9 cellular contexts compared by ENCODE assay signal in the genomic region with DNA sequence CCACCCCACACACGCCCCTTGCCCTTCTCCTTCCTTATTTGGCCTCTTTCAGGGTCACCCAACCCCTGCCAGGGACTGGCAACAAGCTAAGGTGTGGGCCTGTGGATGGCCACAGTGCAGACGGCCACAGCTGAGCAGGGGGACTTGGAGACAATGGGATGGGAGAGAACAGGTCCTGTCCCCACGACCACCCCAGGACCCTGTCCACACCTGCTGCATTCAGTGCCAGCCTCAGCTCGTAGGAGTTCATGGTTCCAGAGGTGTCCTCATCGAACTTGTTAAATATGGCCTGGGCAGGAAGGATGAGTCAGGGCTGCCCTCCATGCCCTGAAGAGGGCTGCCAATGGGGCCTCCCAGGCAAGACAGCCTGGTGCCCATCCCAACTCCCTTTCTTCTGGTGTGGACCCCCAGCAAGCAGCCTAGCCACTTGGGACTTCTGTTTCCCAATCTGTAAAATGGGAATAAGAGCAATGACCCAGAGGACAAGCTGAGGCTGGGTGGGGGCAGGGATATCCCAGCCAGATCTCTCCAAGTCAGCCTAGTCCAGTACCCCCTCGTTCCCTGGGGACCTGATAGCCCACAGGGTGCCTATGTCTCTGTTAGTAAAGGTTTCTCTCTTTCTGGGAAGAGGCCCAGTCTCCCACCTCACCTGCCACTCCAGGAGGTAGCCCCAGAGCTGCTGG. TPM values are rescaled to one million over a fixed set of nuclear protein-coding genes. Genes with fewer than 3 reads are reported as not detected.
DNase-seq lines count a peak whose midpoint lies in the region; ATAC-seq, FAIRE-seq and TF ChIP-seq lines count a peak whose summit lies in the region.
"Had no signal": no experiment of that assay in that cellular context is flagged by ENCODE, and none has a peak within 500 bp of the region (broad histone marks: within the 10 kb centered on the region; RNA-seq: fewer than 3 reads in every experiment).

No MANE protein-coding gene starts in this region.

- peak overlapping the region; percentile 48 for H3K27ac ChIP-seq in keratinocyte (ENCODE audit: control insufficient read depth, insufficient read depth, low read length)
- H3K27ac ChIP-seq in tibial artery = peak overlapping the region; percentile 64 to 74

- no peak overlapping the region for H3K4me3 ChIP-seq in keratinocyte (ENCODE audit: control insufficient read depth in 2 of 3, extremely low read depth in 1 of 3, insufficient read depth in 2 of 3, low read depth in 1 of 3, low read length in 3 of 3)
- no peak overlapping the region for H3K4me3 ChIP-seq in tibial artery

- H3K9me1 ChIP-seq in keratinocyte (ENCODE audit: control insufficient read depth, extremely low read depth, insufficient read depth, low read length) = peaks cover 3% of the 10 kb centered on the region

- peak; percentile 71 for FAIRE-seq in keratinocyte (lab: Jason Lieb, UNC)

- H3K27me3 ChIP-seq in keratinocyte (ENCODE audit: control insufficient read depth, extremely low read depth, insufficient read depth, low read length) (no peaks in the 10 kb centered on the region), tibial artery (no peaks in the 10 kb centered on the region)

- dilution Hi-C loops in keratinocyte (cut with MboI; ENCODE audit: extremely low pct_ligation_motif_present, low sequenced_read_pairs) = no loop called here

- no peak overlapping the region for H2AFZ ChIP-seq in keratinocyte (ENCODE audit: control insufficient read depth, low read length)

- intact Hi-C loops in tibial artery (cut with DNase I; ENCODE audit: low total_unique reads) = no loop called here

- no peaks in the 10 kb centered on the region for H3K79me2 ChIP-seq in keratinocyte (ENCODE audit: control insufficient read depth, insufficient read depth, low read length)

- H3K4me1 Mint-ChIP-seq in activated T-cell treated with anti-CD3 and anti-CD28 coated beads, Interleukin-2, amount 50 U/mL, for 24 hours (ENCODE audit: low read depth) = peaks cover 37% of the 10 kb centered on the region

- peak overlapping the region; percentile 4 for H3K9ac ChIP-seq in keratinocyte (ENCODE audit: control insufficient read depth, extremely low read depth, insufficient read depth, low read length)

- no peak overlapping the region for H3K4me3 Mint-ChIP-seq in activated T-cell treated with anti-CD3 and anti-CD28 coated beads, Interleukin-2, amount 50 U/mL, for 24 hours

- no peaks in the 10 kb centered on the region for H4K20me1 ChIP-seq in keratinocyte (ENCODE audit: control insufficient read depth, extremely low read depth, insufficient read depth, low read length)

- ATAC-seq in HG03196 (IDR thresholded peaks at IDR 0.05; ENCODE audit: unreplicated experiment) = no peak
- ATAC-seq in GM19463 (IDR thresholded peaks at IDR 0.05; ENCODE audit: unreplicated experiment) = no peak
- ATAC-seq in HG02870 (IDR thresholded peaks at IDR 0.05; ENCODE audit: unreplicated experiment) = no peak

- H3K9me3 ChIP-seq in keratinocyte (ENCODE audit: control insufficient read depth, low read depth, low read length) = no peaks in the 10 kb centered on the region
- no peaks in the 10 kb centered on the region for H3K9me3 ChIP-seq in tibial artery

- H3K4me1 ChIP-seq in keratinocyte (ENCODE audit: control insufficient read depth, extremely low read depth, insufficient read depth, low read length) (peaks cover 22% of the 10 kb centered on the region), tibial artery (peaks cover 0 to 52% (median 30%) of the 10 kb centered on the region in 4 donors)

- no peaks in the 10 kb centered on the region for H3K9me3 Mint-ChIP-seq in activated T-cell treated with anti-CD3 and anti-CD28 coated beads, Interleukin-2, amount 50 U/mL, for 24 hours

- TF ChIP-seq CTCF in keratinocyte (optimal IDR thresholded peaks at IDR 0.05 in 1 of 3, IDR thresholded peaks at IDR 0.05 in 1 of 3, conservative IDR thresholded peaks at IDR 0.05 in 1 of 3; ENCODE audit: extremely low read depth in 1 of 3, insufficient read depth in 2 of 3, low read length in 3 of 3) (no peak), tibial artery (IDR thresholded peaks at IDR 0.05) (no peak)

- H3K36me3 Mint-ChIP-seq in activated T-cell treated with anti-CD3 and anti-CD28 coated beads, Interleukin-2, amount 50 U/mL, for 24 hours (ENCODE audit: low read depth) = peaks cover 14% of the 10 kb centered on the region

- peak overlapping the region; percentile 16 for H3K4me2 ChIP-seq in keratinocyte (ENCODE audit: control insufficient read depth, extremely low read depth, insufficient read depth, low read depth, low read length)

- H3K36me3 ChIP-seq in keratinocyte (ENCODE audit: control insufficient read depth in 2 of 2, extremely low read depth in 1 of 2, insufficient read depth in 2 of 2, low read length in 2 of 2) = peaks cover 7 to 25% of the 10 kb centered on the region in 2 experiments
- peaks cover 25 to 33% (median 29%) of the 10 kb centered on the region in 3 donors for H3K36me3 ChIP-seq in tibial artery

- peak; percentile 15 for DNase-seq in NK-92 treated with Interleukin-12 subunit alpha and Interleukin-12 subunit beta, amount 100 ng/mL, for 24 hours (lab: John Stamatoyannopoulos, UW)
- DNase-seq in NK-92 (lab: John Stamatoyannopoulos, UW; ENCODE audit: unreplicated experiment) (no peak), keratinocyte (ENCODE audit: low read depth, low spot score) (no peak), tibial artery (peak in 1 of 2 donors; percentile 65)
- no peak for DNase-seq in activated T-cell treated with anti-CD3 and anti-CD28 coated beads, Interleukin-2, amount 50 U/mL, for 24 hours
- DNase-seq: NCI-H774 had no signal

- H3K27ac Mint-ChIP-seq in activated T-cell treated with anti-CD3 and anti-CD28 coated beads, Interleukin-2, amount 50 U/mL, for 24 hours = peak overlapping the region; percentile 85

- H3K27me3 Mint-ChIP-seq in activated T-cell treated with anti-CD3 and anti-CD28 coated beads, Interleukin-2, amount 50 U/mL, for 24 hours = peaks cover 7% of the 10 kb centered on the region

RNA-seq across cellular contexts. Expression of a gene that starts 10.6 kb away (rescaled TPM):
- 5.6 to 20.4 TPM (median 6.0 TPM) in 3 replicates for polyA plus RNA-seq in keratinocyte
- polyA plus RNA-seq in keratinocyte (2011; ENCODE audit: low read depth) = 6.8 TPM
- 7.4 and 15.5 TPM in 2 replicates for polyA plus RNA-seq in keratinocyte (2011; cell fraction: cytosol; rRNA removed)
- polyA plus RNA-seq in keratinocyte (2011; cell fraction: nucleus; rRNA removed) = 32.9 and 44.6 TPM in 2 replicates
- polyA plus RNA-seq in keratinocyte (2012; ENCODE audit: low replicate concordance) = 4.6 and 7.5 TPM in 2 replicates
- polyA minus RNA-seq in keratinocyte = 3.9 to 9.7 TPM (median 6.0 TPM) in 3 replicates
- polyA minus RNA-seq in keratinocyte (2011; cell fraction: cytosol; rRNA and poly(A)+ RNA removed) = 5.4 TPM
- 4.7 and 5.5 TPM in 2 replicates for polyA minus RNA-seq in keratinocyte (2011; cell fraction: nucleus; rRNA and poly(A)+ RNA removed)

RNA-seq across cellular contexts. Expression of a gene that starts 39.7 kb away (rescaled TPM):
- 9.1 to 19.7 TPM (median 19.6 TPM) in 3 replicates for polyA plus RNA-seq in keratinocyte
- 8.7 TPM for polyA plus RNA-seq in keratinocyte (2011; ENCODE audit: low read depth)
- polyA plus RNA-seq in keratinocyte (2011; cell fraction: cytosol; rRNA removed) = 16.2 and 26.5 TPM in 2 replicates
- polyA plus RNA-seq in keratinocyte (2011; cell fraction: nucleus; rRNA removed) = 28.7 and 31.3 TPM in 2 replicates
- 11.3 and 42.2 TPM in 2 replicates for polyA plus RNA-seq in keratinocyte (2012; ENCODE audit: low replicate concordance)
- polyA minus RNA-seq in keratinocyte = 11.3 to 31.1 TPM (median 23.5 TPM) in 3 replicates
- polyA minus RNA-seq in keratinocyte (2011; cell fraction: cytosol; rRNA and poly(A)+ RNA removed) = 21.7 TPM
- 6.1 and 6.9 TPM in 2 replicates for polyA minus RNA-seq in keratinocyte (2011; cell fraction: nucleus; rRNA and poly(A)+ RNA removed)

RNA-seq across cellular contexts. Expression of a gene that starts 55.4 kb away (rescaled TPM):
- 1,330 to 7,133 TPM (median 1,668 TPM) in 3 replicates for polyA plus RNA-seq in keratinocyte
- 2,078 TPM for polyA plus RNA-seq in keratinocyte (2011; ENCODE audit: low read depth)
- 1,317 and 3,328 TPM in 2 replicates for polyA plus RNA-seq in keratinocyte (2011; cell fraction: cytosol; rRNA removed)
- polyA plus RNA-seq in keratinocyte (2011; cell fraction: nucleus; rRNA removed) = 746 and 1,115 TPM in 2 replicates
- polyA plus RNA-seq in keratinocyte (2012; ENCODE audit: low replicate concordance) = 3,308 and 8,816 TPM in 2 replicates
- 127 to 666 TPM (median 341 TPM) in 3 replicates for polyA minus RNA-seq in keratinocyte
- 1,769 TPM for polyA minus RNA-seq in keratinocyte (2011; cell fraction: cytosol; rRNA and poly(A)+ RNA removed)
- 213 and 279 TPM in 2 replicates for polyA minus RNA-seq in keratinocyte (2011; cell fraction: nucleus; rRNA and poly(A)+ RNA removed)
